ENCODE assay signal across 16 cellular contexts in the genomic region with DNA sequence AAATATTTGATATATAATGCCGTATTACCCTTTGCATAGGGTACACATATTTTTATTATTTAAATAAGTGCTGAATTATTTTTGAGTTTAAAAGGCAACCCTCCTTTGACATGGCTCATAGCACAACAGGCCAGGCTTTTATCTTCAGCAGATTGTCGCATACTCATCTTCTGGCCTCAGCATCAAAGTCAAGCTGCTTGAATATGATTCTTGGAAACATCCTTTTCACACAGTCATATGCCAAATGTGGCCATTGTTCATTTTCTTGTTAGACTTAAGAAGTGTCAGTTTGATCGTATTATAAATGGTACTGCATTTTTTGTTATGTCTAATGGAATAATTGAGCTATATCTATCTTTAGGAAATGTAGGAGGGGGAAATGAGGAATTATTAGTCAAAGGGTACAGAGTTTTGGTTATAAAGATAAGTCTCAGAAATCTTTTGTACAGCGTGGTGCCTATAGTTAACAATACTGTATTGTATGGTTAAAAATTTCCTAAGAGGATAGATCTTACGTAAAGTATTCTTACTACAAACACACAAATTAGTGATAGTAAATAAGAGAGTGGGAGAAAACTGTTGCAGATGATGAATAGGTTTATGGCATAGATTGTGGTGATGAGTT.
"Had no signal": no experiment of that assay in that cellular context is flagged by ENCODE, and none has a peak within 500 bp of the region (broad histone marks: within the 10 kb centered on the region; RNA-seq: fewer than 3 reads in every experiment).

No MANE protein-coding gene starts in this region.

- ATAC-seq: body of pancreas; gastroesophageal sphincter; natural killer cell; stimulated activated naive B cell treated with anti-CD40 and anti-IgM and Interleukin-4, amounts not matched to agents 10 μg/mL and 1 μg/mL and 100 μg/mL, for 72 hours had no signal

- H3K4me1 Mint-ChIP-seq: natural killer cell had no signal

- DNase-seq: activated effector memory CD4-positive, alpha-beta T cell treated with Interleukin-2 at 50 U/mL for 16 hours; adrenal gland; body of pancreas; central memory CD4-positive, alpha-beta T cell; effector memory CD4-positive, alpha-beta T cell; kidney; left ventricle myocardium inferior; natural killer cell; ovary; sigmoid colon; stimulated activated CD4-positive, alpha-beta T cell treated with anti-CD3 and anti-CD28 coated beads, Interleukin-2, amount 100 ng/mL, for 24 hours; stimulated activated naive B cell treated with anti-CD40 and anti-IgM and Interleukin-4, amounts not matched to agents 10 μg/mL and 1 μg/mL and 100 μg/mL, for 72 hours; T1000 had no signal

- FAIRE-seq: kidney had no signal

- H3K4me3 Mint-ChIP-seq: memory B cell; natural killer cell; stimulated activated naive B cell treated with anti-CD40 and anti-IgM and Interleukin-4, amounts not matched to agents 10 μg/mL and 1 μg/mL and 100 μg/mL, for 72 hours; type B pancreatic cell had no signal

- H3K36me3 Mint-ChIP-seq: memory B cell, natural killer cell, type B pancreatic cell had no signal

- H3K27ac Mint-ChIP-seq: memory B cell; natural killer cell; stimulated activated naive B cell treated with anti-CD40 and anti-IgM and Interleukin-4, amounts not matched to agents 10 μg/mL and 1 μg/mL and 100 μg/mL, for 72 hours; type B pancreatic cell had no signal

- H3K9me3 Mint-ChIP-seq: memory B cell, natural killer cell, type B pancreatic cell had no signal

- H3K27me3 Mint-ChIP-seq: memory B cell; stimulated activated naive B cell treated with anti-CD40 and anti-IgM and Interleukin-4, amounts not matched to agents 10 μg/mL and 1 μg/mL and 100 μg/mL, for 72 hours; type B pancreatic cell had no signal
